Comparison of ENCODE assay signal across 8 cellular contexts in genomic region chr19:57389730-57390598, GRCh38. TPM values are rescaled to one million over a fixed set of nuclear protein-coding genes. Genes with fewer than 3 reads are reported as not detected.
DNase-seq lines count a peak whose midpoint lies in the region; TF ChIP-seq lines count a peak whose summit lies in the region.

Gene ZNF548, plus strand, starts transcription at chr19:57389854. Its CDS starts 246 bp downstream, at chr19:57390100.

- no peak within 1 kb of the TSS for H2BK120ac ChIP-seq in neuronal stem cell (ENCODE audit: low read depth, low read length)

- H3K36me3 ChIP-seq in HEK293 (ENCODE audit: control insufficient read depth in 2 of 2, insufficient read depth in 1 of 2, low read length in 2 of 2), result peaks cover 14 to 23% of the 10 kb centered on the region in 2 experiments; a peak in 2 of 3 replicates
- peaks cover 7 to 23% of the 10 kb centered on the region in 2 donors for H3K36me3 ChIP-seq in neuronal stem cell (replicated peaks in 1 of 2; ENCODE audit: control insufficient read depth in 2 of 2, insufficient read depth in 2 of 2, low read length in 2 of 2)

- H3K9me3 ChIP-seq in HEK293 (ENCODE audit: control insufficient read depth, insufficient read depth, low read depth, low read length), result no peaks in the 10 kb centered on the region
- peaks cover 0 to 3% of the 10 kb centered on the region in 2 donors for H3K9me3 ChIP-seq in neuronal stem cell (replicated peaks in 1 of 2; ENCODE audit: control insufficient read depth in 2 of 2, insufficient read depth in 1 of 2, low read depth in 1 of 2, low read length in 2 of 2)

- DNase-seq in GM04503 (ENCODE audit: low read depth), result peak; percentile 92
- DNase-seq in MV-4-11 (lab: John Stamatoyannopoulos, UW), result peak; percentile 100
- DNase-seq in SK-MEL-5 (ENCODE audit: low read depth, low spot score), result peak; percentile 97
- peak; percentile 99 for DNase-seq in activated naive CD4-positive, alpha-beta T cell treated with Interleukin-2 at 50 U/mL for 16 hours
- DNase-seq in foreskin melanocyte, result peak; percentile 99
- DNase-seq in neuronal stem cell (ENCODE audit: low spot score), result peak; percentile 99

- no CpG with 5 or more reads among the region's 50 CpGs for WGBS in neuronal stem cell (ENCODE audit: extremely low coverage in 2 of 2, insufficient read length in 2 of 2, insufficient replicate concordance in 1 of 2), 2 donors

- peak within 1 kb of the TSS; percentile 42 for H2BK12ac ChIP-seq in neuronal stem cell (ENCODE audit: low read length)

- in situ Hi-C loops in SK-MEL-5 (cut with HindIII; ENCODE audit: low pct_unique_long_range_greater_than_20kb, low sequenced_read_pairs), result no loop called here

- no peak within 1 kb of the TSS for H3K4ac ChIP-seq in neuronal stem cell (ENCODE audit: low read length)

- no peaks in the 10 kb centered on the region for H3K27me3 ChIP-seq in neuronal stem cell (ENCODE audit: control insufficient read depth in 3 of 3, insufficient read depth in 3 of 3, low read depth in 1 of 3, low read length in 3 of 3)

- H3K23ac ChIP-seq in neuronal stem cell (ENCODE audit: low read depth, low read length, poor library complexity), result peak within 1 kb of the TSS; percentile 23

- CTCF ChIA-PET in HEK293 (lab: Yijun Ruan, JAX), result interaction anchor here (0.6 to 1.2 kb wide), 4 partner anchors 83 to 769 kb away, joined by 3 to 7 read pairs (median 3); no protein-coding TSS in a partner anchor

- peak within 1 kb of the TSS; percentile 62 for H3K4me2 ChIP-seq in neuronal stem cell (ENCODE audit: insufficient read depth, low read length, poor library complexity, severe bottlenecking)

- POLR2A ChIA-PET in HEK293 (lab: Yijun Ruan, JAX), result interaction anchor here (0.6 to 1.9 kb wide), 12 partner anchors 9 to 1174 kb away, joined by 3 to 22 read pairs (median 4); partner anchors contain the start of genes TRAPPC2B, ZNF211, ZNF264 and ZNF304

- no peak within 1 kb of the TSS for H4K8ac ChIP-seq in neuronal stem cell (ENCODE audit: low read depth, low read length)

- TF ChIP-seq CTCF in HEK293 (tag by site-specific recombination; IDR thresholded peaks at IDR 0.05) (peak; percentile 92), subcutaneous adipose tissue (IDR thresholded peaks at IDR 0.05; ENCODE audit: low read depth) (no peak)

- peaks cover 6% of the 10 kb centered on the region for H3K4me1 ChIP-seq in HEK293 (ENCODE audit: control insufficient read depth, insufficient read depth, low read length)
- H3K4me1 ChIP-seq in neuronal stem cell (ENCODE audit: control insufficient read depth in 2 of 2, insufficient read depth in 1 of 2, low read depth in 1 of 2, low read length in 2 of 2), result peaks cover 3 to 6% of the 10 kb centered on the region in 2 donors

- no peak within 1 kb of the TSS for H4K91ac ChIP-seq in neuronal stem cell (ENCODE audit: low read depth, low read length, poor library complexity)

- peak within 1 kb of the TSS; percentile 95 for H3K18ac ChIP-seq in neuronal stem cell (ENCODE audit: low read length)

- H3K9ac ChIP-seq in neuronal stem cell (ENCODE audit: low read depth, low read length, poor library complexity), result peak within 1 kb of the TSS; percentile 82

- H3K79me1 ChIP-seq in neuronal stem cell (ENCODE audit: low read depth, low read length), result peaks cover 3% of the 10 kb centered on the region

- H2BK15ac ChIP-seq in neuronal stem cell (ENCODE audit: low read length), result no peak within 1 kb of the TSS

- no peak within 1 kb of the TSS for H3K14ac ChIP-seq in neuronal stem cell (ENCODE audit: low read length)

- peak within 1 kb of the TSS; percentile 89 for H3K27ac ChIP-seq in HEK293 (ENCODE audit: extremely low read depth, low read depth, low read length)
- peak within 1 kb of the TSS; percentile 84 for H3K27ac ChIP-seq in neuronal stem cell (replicated peaks; ENCODE audit: low read length)

- H2AK5ac ChIP-seq in neuronal stem cell (ENCODE audit: low read depth, low read length), result peak within 1 kb of the TSS; percentile 41

- H2BK5ac ChIP-seq in neuronal stem cell (ENCODE audit: low read length), result peak within 1 kb of the TSS; percentile 76

- peak within 1 kb of the TSS; percentile 91 for H2AFZ ChIP-seq in neuronal stem cell (ENCODE audit: low read length)

- H3K4me3 ChIP-seq in HEK293 (ENCODE audit: low read depth, low read length) (peak within 1 kb of the TSS; percentile 79), neuronal stem cell (ENCODE audit: low read length in 2 of 2) (peak within 1 kb of the TSS; percentile 65 to 82)

TF ChIP-seq in HEK293, 187 proteins besides CTCF, POLR2A, EP300 and RAD21 (continues in another document):
- TF ChIP-seq ZNF830 (tag by site-specific recombination; IDR thresholded peaks at IDR 0.05; ENCODE audit: low read depth) (no peak), OVOL3 (tag by site-specific recombination; IDR thresholded peaks at IDR 0.05) (no peak; the same call in 1 of the 2 replicates), KLF9 (tag by site-specific recombination; IDR thresholded peaks at IDR 0.05; ENCODE audit: low read depth) (no peak; the same call in 1 of the 2 replicates), SCRT2 (tag by site-specific recombination; IDR thresholded peaks at IDR 0.05) (no peak), ZNF140 (tag by site-specific recombination; IDR thresholded peaks at IDR 0.05) (no peak), EGR2 (tag by site-specific recombination; IDR thresholded peaks at IDR 0.05; ENCODE audit: low read depth) (peak; percentile 16; the same call in 1 of the 2 replicates), GLI2 (tag by site-specific recombination; IDR thresholded peaks at IDR 0.05; ENCODE audit: borderline replicate concordance, low read depth) (no peak), ZNF76 (tag by site-specific recombination; IDR thresholded peaks at IDR 0.05; ENCODE audit: borderline replicate concordance, low read depth) (peak; percentile 87; the same call in 1 of the 2 replicates), KLF7 (tag by site-specific recombination; IDR thresholded peaks at IDR 0.05; ENCODE audit: borderline replicate concordance) (no peak), ZNF701 (tag by site-specific recombination; IDR thresholded peaks at IDR 0.05) (no peak), ZNF280C (tag by site-specific recombination; IDR thresholded peaks at IDR 0.05) (no peak), BCL11A (tag by site-specific recombination; IDR thresholded peaks at IDR 0.05; ENCODE audit: low read depth) (no peak), ZNF292 (tag by site-specific recombination; IDR thresholded peaks at IDR 0.05; ENCODE audit: borderline replicate concordance, low read depth) (no peak), ZNF707 (tag by site-specific recombination; IDR thresholded peaks at IDR 0.05) (no peak), ZNF366 (tag by site-specific recombination; conservative IDR thresholded peaks at IDR 0.05) (0 out of 2 replicates have a peak, but pooled peaks have one; percentile 15), ZNF704 (tag by site-specific recombination; IDR thresholded peaks at IDR 0.05) (no peak), ZNF335 (tag by site-specific recombination; conservative IDR thresholded peaks at IDR 0.05) (peak; percentile 99), ZNF394 (tag by site-specific recombination; IDR thresholded peaks at IDR 0.05; ENCODE audit: borderline replicate concordance) (peak; percentile 35; the same call in 1 of the 2 replicates), ZNF843 (tag by site-specific recombination; IDR thresholded peaks at IDR 0.05) (no peak), ZNF341 (tag by site-specific recombination; IDR thresholded peaks at IDR 0.05; ENCODE audit: low read depth) (peak; percentile 70), ZNF692 (tag by site-specific recombination; IDR thresholded peaks at IDR 0.05) (0 out of 2 replicates have a peak, but pooled peaks have one; percentile 33)

RNA-seq across cellular contexts. Expression of gene ZNF548, which starts in this region (rescaled TPM):
- total RNA-seq in SK-MEL-5 (2014; rRNA removed; shearing (Covaris generic)), result 12.7 and 13.7 TPM in 2 replicates
- 8.3 and 10.0 TPM in 2 replicates for polyA plus RNA-seq in SK-MEL-5 (2015; cell fraction: cytosol; rRNA removed)
- polyA plus RNA-seq in SK-MEL-5 (2015; cell fraction: nucleus; rRNA removed), result 93.2 and 133 TPM in 2 replicates
- 9.3 TPM for polyA plus RNA-seq in neuronal stem cell (2013, experiment 1 of 2)
- 9.1 TPM for polyA plus RNA-seq in neuronal stem cell (2013, experiment 2 of 2)
- total RNA-seq in subcutaneous adipose tissue, result 10 to 100 TPM; 16.6 to 37.4 (median 17.3) TPM

Comparison
In these comparisons a context has a peak if more than half of its experiments do, and no peak if none do; other contexts are left out.
1. Peak in every context shown above with its lines: DNase-seq, H3K4me3 ChIP-seq and H3K27ac ChIP-seq.